ENCODE assay signal across 8 cellular contexts in the genomic region with DNA sequence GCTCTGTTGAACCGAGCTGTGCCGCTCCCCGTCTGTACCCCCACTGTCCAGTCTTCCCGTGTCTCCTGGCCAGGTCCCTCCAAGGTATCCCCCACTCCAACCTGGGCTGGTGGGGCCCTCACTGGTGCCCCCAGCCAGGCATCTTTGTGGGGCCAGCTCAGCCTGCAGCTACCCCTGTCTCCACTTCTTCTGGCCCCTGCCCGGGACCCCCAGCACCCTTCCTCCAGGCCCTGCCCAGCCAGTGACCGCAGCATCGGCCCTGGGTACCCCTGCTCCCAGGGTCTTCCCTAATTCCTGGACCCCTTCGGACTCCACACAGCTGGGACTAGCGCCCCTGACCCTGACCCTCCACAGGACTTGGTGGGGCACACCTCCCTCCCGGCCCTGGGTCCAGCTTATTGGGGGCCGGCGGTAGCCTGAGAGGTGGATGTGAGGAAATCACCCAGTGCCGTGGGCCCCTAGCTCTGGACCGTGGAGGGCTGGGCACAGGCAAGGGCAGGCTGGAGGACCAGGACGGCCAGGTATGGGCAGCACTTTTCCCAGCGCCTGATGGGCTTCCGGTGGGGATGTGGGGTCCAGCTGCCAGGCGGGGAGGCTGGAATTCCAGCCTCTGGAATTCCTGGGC. TPM values are rescaled to one million over a fixed set of nuclear protein-coding genes. Genes with fewer than 3 reads are reported as not detected.
A peak's percentile ranks its signal among the peaks of the same experiment; 100 is the strongest.
DNase-seq lines count a peak whose midpoint lies in the region; ATAC-seq, FAIRE-seq and TF ChIP-seq lines count a peak whose summit lies in the region.

No MANE protein-coding gene starts in this region.

- H3K9me3 Mint-ChIP-seq in HFFc6, result no peaks in the 10 kb centered on the region; the same call in 1 of the 2 replicates
- H3K9me3 Mint-ChIP-seq in activated T-helper 1 cell treated with anti-CD3 and anti-CD28 coated beads, Interleukin-12 subunit alpha, Interleukin-12 subunit beta, Interleukin-2, Interleukin-4 antibody, amounts not matched to agents 30 ng/mL and 10 ng/mL and 1 ng/mL, durations not matched to agents 14 hours and 24 hours and 36 hours, result no peaks in the 10 kb centered on the region

- no peak overlapping the region for H3K4me3 ChIP-seq in hepatocyte
- no peak overlapping the region for H3K4me3 ChIP-seq in small intestine (ENCODE audit: low read depth in 1 of 2, low read length in 2 of 2)

- WGBS in hepatocyte (ENCODE audit: low lambda C conversion rate, missing lambda C conversion rate), result 87% methylated on average over 18 of the region's 18 CpGs
- 52 to 66% (median 63%) methylated on average over 18 of the region's 18 CpGs for WGBS in small intestine, 3 donors

- no peak for ATAC-seq in HG02610 (IDR thresholded peaks at IDR 0.05; ENCODE audit: unreplicated experiment)
- no peak for ATAC-seq in HG03139 (IDR thresholded peaks at IDR 0.05; ENCODE audit: unreplicated experiment)

- no peaks in the 10 kb centered on the region for H3K79me2 ChIP-seq in hepatocyte

- DNase-seq in HFFc6, result no peak
- DNase-seq in activated T-helper 1 cell treated with anti-CD3 and anti-CD28 coated beads, Interleukin-12 subunit alpha, Interleukin-12 subunit beta, Interleukin-2, Interleukin-4 antibody, amounts not matched to agents 30 ng/mL and 10 ng/mL and 1 ng/mL, durations not matched to agents 14 hours and 24 hours and 36 hours (ENCODE audit: low spot score), result no peak
- DNase-seq in hepatocyte (ENCODE audit: low spot score), result no peak
- no peak for DNase-seq in small intestine
- no peak for DNase-seq in H4 (ENCODE audit: low spot score)
- no peak for DNase-seq in HCEC 1CT

- peaks cover 24% of the 10 kb centered on the region for H3K4me1 Mint-ChIP-seq in HFFc6 (ENCODE audit: low read depth)
- peaks cover 30% of the 10 kb centered on the region for H3K4me1 Mint-ChIP-seq in activated T-helper 1 cell treated with anti-CD3 and anti-CD28 coated beads, Interleukin-12 subunit alpha, Interleukin-12 subunit beta, Interleukin-2, Interleukin-4 antibody, amounts not matched to agents 30 ng/mL and 10 ng/mL and 1 ng/mL, durations not matched to agents 14 hours and 24 hours and 36 hours (ENCODE audit: low read depth)

- peak overlapping the region; percentile 100 for H3K27ac Mint-ChIP-seq in HFFc6
- H3K27ac Mint-ChIP-seq in activated T-helper 1 cell treated with anti-CD3 and anti-CD28 coated beads, Interleukin-12 subunit alpha, Interleukin-12 subunit beta, Interleukin-2, Interleukin-4 antibody, amounts not matched to agents 30 ng/mL and 10 ng/mL and 1 ng/mL, durations not matched to agents 14 hours and 24 hours and 36 hours, result peak overlapping the region; percentile 98

- H3K27ac ChIP-seq in hepatocyte (peak overlapping the region; percentile 98), small intestine (ENCODE audit: low read depth in 1 of 2, low read length in 1 of 2) (peak overlapping the region; percentile 64 to 98)

- no peaks in the 10 kb centered on the region for H3K36me3 ChIP-seq in hepatocyte (replicated peaks; ENCODE audit: insufficient read depth, low read depth)
- no peaks in the 10 kb centered on the region for H3K36me3 ChIP-seq in small intestine (ENCODE audit: control insufficient read depth in 2 of 2, insufficient read depth in 2 of 2, low read length in 2 of 2)

- H3K36me3 Mint-ChIP-seq in HFFc6 (ENCODE audit: low read depth), result no peaks in the 10 kb centered on the region
- H3K36me3 Mint-ChIP-seq in activated T-helper 1 cell treated with anti-CD3 and anti-CD28 coated beads, Interleukin-12 subunit alpha, Interleukin-12 subunit beta, Interleukin-2, Interleukin-4 antibody, amounts not matched to agents 30 ng/mL and 10 ng/mL and 1 ng/mL, durations not matched to agents 14 hours and 24 hours and 36 hours (ENCODE audit: low read depth), result no peaks in the 10 kb centered on the region

- peak overlapping the region; percentile 87 for H3K4me2 ChIP-seq in hepatocyte

- H3K9me3 ChIP-seq in hepatocyte (ENCODE audit: low read depth), result no peaks in the 10 kb centered on the region
- H3K9me3 ChIP-seq in small intestine (ENCODE audit: control insufficient read depth, low read depth), result no peaks in the 10 kb centered on the region

- intact Hi-C loops in activated T-helper 1 cell treated with anti-CD3 and anti-CD28 coated beads, Interleukin-12 subunit alpha, Interleukin-12 subunit beta, Interleukin-2, Interleukin-4 antibody, amounts not matched to agents 30 ng/mL and 10 ng/mL and 1 ng/mL, durations not matched to agents 14 hours and 24 hours and 36 hours (cut with micrococcal nuclease), result loop anchor here (1.0 to 10.0 kb wide), 2 partner anchors 9 to 238 kb away; partner anchors contain the start of genes BTBD6 and TEDC1

- no peak overlapping the region for H2AFZ ChIP-seq in hepatocyte

- no peak for FAIRE-seq in small intestine (lab: Jason Lieb, UNC)

- peaks cover 12% of the 10 kb centered on the region for H3K27me3 Mint-ChIP-seq in HFFc6 (ENCODE audit: insufficient read depth)
- H3K27me3 Mint-ChIP-seq in activated T-helper 1 cell treated with anti-CD3 and anti-CD28 coated beads, Interleukin-12 subunit alpha, Interleukin-12 subunit beta, Interleukin-2, Interleukin-4 antibody, amounts not matched to agents 30 ng/mL and 10 ng/mL and 1 ng/mL, durations not matched to agents 14 hours and 24 hours and 36 hours (ENCODE audit: insufficient read depth), result peaks cover 14% of the 10 kb centered on the region

- no peaks in the 10 kb centered on the region for H3K9me2 ChIP-seq in hepatocyte (replicated peaks; ENCODE audit: insufficient read depth)

- no peaks in the 10 kb centered on the region for H4K20me1 ChIP-seq in hepatocyte (ENCODE audit: insufficient read depth, poor library complexity, severe bottlenecking)

- peak overlapping the region; percentile 87 for H3K4me3 Mint-ChIP-seq in HFFc6
- peak overlapping the region; percentile 64 for H3K4me3 Mint-ChIP-seq in activated T-helper 1 cell treated with anti-CD3 and anti-CD28 coated beads, Interleukin-12 subunit alpha, Interleukin-12 subunit beta, Interleukin-2, Interleukin-4 antibody, amounts not matched to agents 30 ng/mL and 10 ng/mL and 1 ng/mL, durations not matched to agents 14 hours and 24 hours and 36 hours

- TF ChIP-seq CTCF in HFFc6 (IDR thresholded peaks at IDR 0.05) (no peak), hepatocyte (IDR thresholded peaks at IDR 0.05; ENCODE audit: poor library complexity) (no peak)

- H3K4me1 ChIP-seq in hepatocyte (ENCODE audit: insufficient read depth) (peaks cover 27% of the 10 kb centered on the region), small intestine (ENCODE audit: control insufficient read depth in 2 of 2, insufficient read depth in 1 of 2, low read depth in 1 of 2, low read length in 1 of 2) (peaks cover 2 to 7% of the 10 kb centered on the region in 2 donors)

- H3K27me3 ChIP-seq in hepatocyte (peaks cover 43% of the 10 kb centered on the region), small intestine (ENCODE audit: control insufficient read depth in 2 of 2, insufficient read depth in 2 of 2, low read length in 2 of 2) (peaks cover 0 to 4% of the 10 kb centered on the region in 2 donors)

RNA-seq across cellular contexts. Expression of gene CRIP1, which starts 4.1 kb away (rescaled TPM):
- total RNA-seq in HFFc6 (2021; fragmentation: NEBNext Ultra II Directional; extraction: Animal tissue kit (Norgen Biotek cat#: 25700)), result 10 to 100 TPM in 4 of 6 experiments, 1 to 10 TPM in 2; 4.8 to 55.2 (median 42.3) TPM
- total RNA-seq in activated T-helper 1 cell treated with anti-CD3 and anti-CD28 coated beads, Interleukin-12 subunit alpha, Interleukin-12 subunit beta, Interleukin-2, Interleukin-4 antibody, amounts not matched to agents 30 ng/mL and 10 ng/mL and 1 ng/mL, durations not matched to agents 14 hours and 24 hours and 36 hours, result 97.1 and 103 TPM in 2 replicates
- 1.8 and 5.8 TPM in 2 replicates for total RNA-seq in hepatocyte
- polyA plus RNA-seq in hepatocyte (14.7 and 19.6 TPM in 2 replicates), small intestine (1,000 to 10,000 TPM in 1 of 3 donors, 100 to 1,000 TPM in 2; 150 to 3,839 (median 623) TPM)
- total RNA-seq in H4 (2014; rRNA removed; shearing (Covaris generic)), result not detected in 2 replicates

RNA-seq across cellular contexts. Expression of gene CRIP2, which starts 8.0 kb away (rescaled TPM):
- total RNA-seq in HFFc6 (2021; fragmentation: NEBNext Ultra II Directional; extraction: Animal tissue kit (Norgen Biotek cat#: 25700)), result 10 to 100 TPM in 4 of 6 experiments, 1 to 10 TPM in 2; 6.9 to 22.4 (median 21.0) TPM
- total RNA-seq in activated T-helper 1 cell treated with anti-CD3 and anti-CD28 coated beads, Interleukin-12 subunit alpha, Interleukin-12 subunit beta, Interleukin-2, Interleukin-4 antibody, amounts not matched to agents 30 ng/mL and 10 ng/mL and 1 ng/mL, durations not matched to agents 14 hours and 24 hours and 36 hours, result not detected in 2 replicates
- total RNA-seq in hepatocyte, result 8.3 and 11.3 TPM in 2 replicates
- 29.1 and 45.6 TPM in 2 replicates for polyA plus RNA-seq in hepatocyte
- 100 to 1,000 TPM in 1 of 3 donors, 10 to 100 TPM in 1, 1 to 10 TPM in 1; 8.9 to 137 (median 45.1) TPM for polyA plus RNA-seq in small intestine
- total RNA-seq in H4 (2014; rRNA removed; shearing (Covaris generic)), result 16.2 and 26.9 TPM in 2 replicates

RNA-seq across cellular contexts. Expression of gene TEDC1, which starts 8.4 kb away (rescaled TPM):
- total RNA-seq in HFFc6 (2021; fragmentation: NEBNext Ultra II Directional; extraction: Animal tissue kit (Norgen Biotek cat#: 25700)), result 10 to 100 TPM in 5 of 6 experiments, 1 to 10 TPM in 1; 9.1 to 12.9 (median 12.7) TPM
- 44.5 and 46.1 TPM in 2 replicates for total RNA-seq in activated T-helper 1 cell treated with anti-CD3 and anti-CD28 coated beads, Interleukin-12 subunit alpha, Interleukin-12 subunit beta, Interleukin-2, Interleukin-4 antibody, amounts not matched to agents 30 ng/mL and 10 ng/mL and 1 ng/mL, durations not matched to agents 14 hours and 24 hours and 36 hours
- total RNA-seq in hepatocyte, result 3.5 and 3.9 TPM in 2 replicates
- polyA plus RNA-seq in hepatocyte, result 4.9 and 5.1 TPM in 2 replicates
- 10 to 100 TPM; 23.8 to 28.0 (median 23.9) TPM for polyA plus RNA-seq in small intestine
- total RNA-seq in H4 (2014; rRNA removed; shearing (Covaris generic)), result 15.4 and 17.3 TPM in 2 replicates

RNA-seq across cellular contexts. Expression of gene TMEM121, which starts 43.8 kb away (rescaled TPM):
- 1 to 10 TPM; 3.0 to 4.2 (median 3.4) TPM for total RNA-seq in HFFc6 (2021; fragmentation: NEBNext Ultra II Directional; extraction: Animal tissue kit (Norgen Biotek cat#: 25700))
- 9.9 and 11.7 TPM in 2 replicates for total RNA-seq in activated T-helper 1 cell treated with anti-CD3 and anti-CD28 coated beads, Interleukin-12 subunit alpha, Interleukin-12 subunit beta, Interleukin-2, Interleukin-4 antibody, amounts not matched to agents 30 ng/mL and 10 ng/mL and 1 ng/mL, durations not matched to agents 14 hours and 24 hours and 36 hours
- total RNA-seq in hepatocyte, result 2.3 and 3.0 TPM in 2 replicates
- polyA plus RNA-seq in hepatocyte (3.0 and 5.8 TPM in 2 replicates), small intestine (1 to 10 TPM in 1 of 3 donors, not detected in 2; 2.0 TPM)
- 1.6 and 2.5 TPM in 2 replicates for total RNA-seq in H4 (2014; rRNA removed; shearing (Covaris generic))
